Comparison of ENCODE assay signal across 11 cellular contexts in the genomic region with DNA sequence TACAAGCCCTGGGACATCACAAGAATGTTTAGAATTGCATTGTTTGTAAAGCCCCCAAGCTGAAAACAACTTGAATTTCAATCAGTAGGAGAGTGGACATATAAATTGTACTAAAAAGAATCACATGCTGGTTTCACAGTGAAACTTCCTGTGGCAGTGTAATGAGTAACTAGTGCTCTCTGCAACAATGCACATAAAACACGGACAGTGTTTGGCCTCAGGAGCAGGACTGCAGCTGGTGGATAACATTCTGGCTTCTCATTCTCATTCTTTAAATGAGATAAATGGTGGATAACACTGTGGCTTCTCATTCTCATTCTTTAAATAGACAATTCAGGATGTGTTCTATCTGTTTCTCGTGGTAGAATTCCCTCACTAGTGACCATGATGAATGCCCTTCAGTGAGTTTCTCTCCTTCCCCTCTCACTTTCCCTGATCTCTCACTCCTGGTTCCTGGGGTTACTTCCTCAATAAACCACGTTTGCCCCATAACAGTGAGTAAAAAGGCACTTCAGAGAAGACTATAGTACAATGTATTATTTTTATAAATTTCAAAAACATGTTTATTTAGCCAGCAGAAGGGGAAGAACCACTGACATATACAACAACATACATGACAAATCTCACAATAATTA. TPM values are rescaled to one million over a fixed set of nuclear protein-coding genes. Genes with fewer than 3 reads are reported as not detected.
DNase-seq lines count a peak whose midpoint lies in the region; ATAC-seq, FAIRE-seq and TF ChIP-seq lines count a peak whose summit lies in the region.
"Had no signal": no experiment of that assay in that cellular context is flagged by ENCODE, and none has a peak within 500 bp of the region (broad histone marks: within the 10 kb centered on the region; RNA-seq: fewer than 3 reads in every experiment).

No MANE protein-coding gene starts in this region.

- ATAC-seq in GM19372 (IDR thresholded peaks at IDR 0.05; ENCODE audit: low read depth, unreplicated experiment) (peak; percentile 88), HG03060 (IDR thresholded peaks at IDR 0.05; ENCODE audit: low read depth, unreplicated experiment) (peak; percentile 74), GM12878 (peak; percentile 96)
- ATAC-seq in activated CD8-positive, alpha-beta memory T cell treated with anti-CD3 and anti-CD28 coated beads, Interleukin-2, amount 10 ng/mL, durations not matched to agents 7 days and 5 days: no peak
- no peak for ATAC-seq in activated CD8-positive, alpha-beta T cell treated with anti-CD3 and anti-CD28 coated beads, Interleukin-2, amount 10 ng/mL, durations not matched to agents 7 days and 5 days

- H3K4me2 ChIP-seq in GM12878 (ENCODE audit: control insufficient read depth, insufficient read depth): no peak overlapping the region
- H3K4me2 ChIP-seq: neural progenitor cell had no signal

- TF ChIP-seq CTCF in GM12878 (IDR thresholded peaks at IDR 0.05 in 2 of 3, conservative IDR thresholded peaks at IDR 0.05 in 1 of 3; ENCODE audit: control insufficient read depth in 2 of 3, extremely low read depth in 1 of 3, insufficient read depth in 1 of 3, low read depth in 3 of 3, low read length in 3 of 3) (no peak), transverse colon (IDR thresholded peaks at IDR 0.05) (no peak)

- H3K27ac ChIP-seq in GM12878 (ENCODE audit: control insufficient read depth, insufficient read depth): no peak overlapping the region
- peak overlapping the region; percentile 70 to 78 (median 74) for H3K27ac ChIP-seq in transverse colon
- H3K27ac ChIP-seq: neural progenitor cell had no signal

- RAD21 ChIA-PET in GM12878 (lab: Charles Lee; ENCODE audit: unreplicated experiment): no interaction called here

- no peaks in the 10 kb centered on the region for H3K4me1 Mint-ChIP-seq in activated CD8-positive, alpha-beta memory T cell treated with anti-CD3 and anti-CD28 coated beads, Interleukin-2, amount 10 ng/mL, durations not matched to agents 7 days and 5 days
- no peaks in the 10 kb centered on the region for H3K4me1 Mint-ChIP-seq in activated CD8-positive, alpha-beta T cell treated with anti-CD3 and anti-CD28 coated beads, Interleukin-2, amount 10 ng/mL, durations not matched to agents 7 days and 5 days (ENCODE audit: low read depth)
- H3K4me1 Mint-ChIP-seq in T-helper 2 cell treated with Interferon-gamma antibody and Interleukin-4, amounts not matched to agents 5 μg/mL and 100 μg/mL, for 36 hours (ENCODE audit: low read depth): no peaks in the 10 kb centered on the region

- WGBS in GM12878 (ENCODE audit: insufficient coverage, insufficient replicate concordance, low lambda C conversion rate, missing lambda C conversion rate): 0% methylated on average over 3 of the region's 3 CpGs
- 7 to 8% methylated on average over 3 of the region's 3 CpGs for WGBS in transverse colon (ENCODE audit: low coverage in 1 of 2), 2 donors

- H3K36me3 Mint-ChIP-seq in activated CD8-positive, alpha-beta memory T cell treated with anti-CD3 and anti-CD28 coated beads, Interleukin-2, amount 10 ng/mL, durations not matched to agents 7 days and 5 days: no peaks in the 10 kb centered on the region
- no peaks in the 10 kb centered on the region for H3K36me3 Mint-ChIP-seq in activated CD8-positive, alpha-beta T cell treated with anti-CD3 and anti-CD28 coated beads, Interleukin-2, amount 10 ng/mL, durations not matched to agents 7 days and 5 days (ENCODE audit: low read depth)
- H3K36me3 Mint-ChIP-seq in T-helper 2 cell treated with Interferon-gamma antibody and Interleukin-4, amounts not matched to agents 5 μg/mL and 100 μg/mL, for 36 hours (ENCODE audit: low read depth): no peaks in the 10 kb centered on the region
- H3K36me3 Mint-ChIP-seq: neural progenitor cell had no signal

- H3K9me3 Mint-ChIP-seq in activated CD8-positive, alpha-beta memory T cell treated with anti-CD3 and anti-CD28 coated beads, Interleukin-2, amount 10 ng/mL, durations not matched to agents 7 days and 5 days (ENCODE audit: low read depth): peaks cover 2% of the 10 kb centered on the region
- H3K9me3 Mint-ChIP-seq in activated CD8-positive, alpha-beta T cell treated with anti-CD3 and anti-CD28 coated beads, Interleukin-2, amount 10 ng/mL, durations not matched to agents 7 days and 5 days (ENCODE audit: insufficient read depth): peaks cover 12% of the 10 kb centered on the region
- peaks cover 11% of the 10 kb centered on the region for H3K9me3 Mint-ChIP-seq in T-helper 2 cell treated with Interferon-gamma antibody and Interleukin-4, amounts not matched to agents 5 μg/mL and 100 μg/mL, for 36 hours

- H4K20me1 ChIP-seq in GM12878 (ENCODE audit: control insufficient read depth, insufficient read depth): no peaks in the 10 kb centered on the region

- no peaks in the 10 kb centered on the region for H3K27me3 ChIP-seq in GM12878 (replicated peaks in 1 of 2; ENCODE audit: control insufficient read depth in 2 of 2, insufficient read depth in 2 of 2, low read length in 1 of 2)
- no peaks in the 10 kb centered on the region for H3K27me3 ChIP-seq in transverse colon
- H3K27me3 ChIP-seq: neural progenitor cell had no signal

- H3K9ac ChIP-seq in GM12878 (ENCODE audit: control insufficient read depth, insufficient read depth, low read length): no peak overlapping the region
- H3K9ac ChIP-seq: neural progenitor cell had no signal

- no peak for FAIRE-seq in GM12878 (lab: Jason Lieb, UNC)
- FAIRE-seq: G401.6 had no signal

- SMC1A ChIA-PET in GM12878 (lab: Charles Lee; ENCODE audit: uncharacterized antibody, unreplicated experiment): interaction anchor here (1.4 kb wide), 1 partner anchor 9 kb away, joined by 3 read pairs; no protein-coding TSS in a partner anchor

- H3K4me3 ChIP-seq in GM12878 (no peak overlapping the region), transverse colon (no peak overlapping the region)
- H3K4me3 ChIP-seq: neural progenitor cell had no signal

- H3K27ac Mint-ChIP-seq in activated CD8-positive, alpha-beta memory T cell treated with anti-CD3 and anti-CD28 coated beads, Interleukin-2, amount 10 ng/mL, durations not matched to agents 7 days and 5 days: no peak overlapping the region
- H3K27ac Mint-ChIP-seq in activated CD8-positive, alpha-beta T cell treated with anti-CD3 and anti-CD28 coated beads, Interleukin-2, amount 10 ng/mL, durations not matched to agents 7 days and 5 days: no peak overlapping the region
- H3K27ac Mint-ChIP-seq in T-helper 2 cell treated with Interferon-gamma antibody and Interleukin-4, amounts not matched to agents 5 μg/mL and 100 μg/mL, for 36 hours: no peak overlapping the region
- H3K27ac Mint-ChIP-seq: neural progenitor cell had no signal

- TF ChIP-seq EP300 in GM12878 (IDR thresholded peaks at IDR 0.05; ENCODE audit: borderline replicate concordance in 1 of 2, control insufficient read depth in 1 of 2, low read depth in 2 of 2, low read length in 2 of 2) (no peak), transverse colon (IDR thresholded peaks at IDR 0.05; ENCODE audit: low read depth) (no peak)

- TF ChIP-seq RAD21 in GM12878 (IDR thresholded peaks at IDR 0.05; ENCODE audit: insufficient read depth, low read depth, low read length): no peak

- no peak overlapping the region for H3K4me3 Mint-ChIP-seq in activated CD8-positive, alpha-beta memory T cell treated with anti-CD3 and anti-CD28 coated beads, Interleukin-2, amount 10 ng/mL, durations not matched to agents 7 days and 5 days
- no peak overlapping the region for H3K4me3 Mint-ChIP-seq in activated CD8-positive, alpha-beta T cell treated with anti-CD3 and anti-CD28 coated beads, Interleukin-2, amount 10 ng/mL, durations not matched to agents 7 days and 5 days
- H3K4me3 Mint-ChIP-seq in T-helper 2 cell treated with Interferon-gamma antibody and Interleukin-4, amounts not matched to agents 5 μg/mL and 100 μg/mL, for 36 hours: no peak overlapping the region
- H3K4me3 Mint-ChIP-seq: neural progenitor cell had no signal

- no TSS peak for BruUV-seq in GM12878 (replicated peaks; lab: Mats Ljungman, UMichigan)

- H3K79me2 ChIP-seq in GM12878 (ENCODE audit: control insufficient read depth, insufficient read depth, low read length): no peaks in the 10 kb centered on the region

- DNase-seq in GM12878 (ENCODE audit: low read depth, low spot score) (no peak), transverse colon (peak; percentile 24), germinal center (ENCODE audit: low spot score) (no peak)
- DNase-seq in activated CD8-positive, alpha-beta memory T cell treated with anti-CD3 and anti-CD28 coated beads, Interleukin-2, amount 10 ng/mL, durations not matched to agents 7 days and 5 days: no peak
- DNase-seq in activated CD8-positive, alpha-beta T cell treated with anti-CD3 and anti-CD28 coated beads, Interleukin-2, amount 10 ng/mL, durations not matched to agents 7 days and 5 days: no peak
- no peak for DNase-seq in T-helper 2 cell treated with Interferon-gamma antibody and Interleukin-4, amounts not matched to agents 5 μg/mL and 100 μg/mL, for 36 hours (ENCODE audit: low spot score)
- DNase-seq: head of caudate nucleus had no signal

- no peak overlapping the region for H2AFZ ChIP-seq in GM12878 (ENCODE audit: control insufficient read depth, low read depth, low read length)
- H2AFZ ChIP-seq: neural progenitor cell had no signal

- peaks cover 2% of the 10 kb centered on the region for H3K27me3 Mint-ChIP-seq in activated CD8-positive, alpha-beta memory T cell treated with anti-CD3 and anti-CD28 coated beads, Interleukin-2, amount 10 ng/mL, durations not matched to agents 7 days and 5 days
- H3K27me3 Mint-ChIP-seq in activated CD8-positive, alpha-beta T cell treated with anti-CD3 and anti-CD28 coated beads, Interleukin-2, amount 10 ng/mL, durations not matched to agents 7 days and 5 days (ENCODE audit: low read depth): peaks cover 6% of the 10 kb centered on the region
- peaks cover 5% of the 10 kb centered on the region for H3K27me3 Mint-ChIP-seq in T-helper 2 cell treated with Interferon-gamma antibody and Interleukin-4, amounts not matched to agents 5 μg/mL and 100 μg/mL, for 36 hours (ENCODE audit: low read depth)

- TF ChIP-seq POLR2A in GM12878 (IDR thresholded peaks at IDR 0.05; ENCODE audit: low read depth, low read length) (no peak), transverse colon (IDR thresholded peaks at IDR 0.05) (no peak)

- in situ Hi-C loops in GM12878 (cut with MboI) (no loop called here), transverse colon (cut with MboI; ENCODE audit: low pct_ligation_motif_present in 1 of 4, low pct_unique_long_range_greater_than_20kb in 1 of 4, low sequenced_read_pairs in 3 of 4) (no loop called here)

- POLR2A ChIA-PET in GM12878 (lab: Charles Lee): no interaction called here
- POLR2A ChIA-PET in activated CD8-positive, alpha-beta T cell treated with anti-CD3 and anti-CD28 coated beads, Interleukin-2, amount 10 ng/mL, durations not matched to agents 7 days and 5 days (lab: Charles Lee): no interaction called here

- CTCF ChIA-PET in GM12878 (lab: Yijun Ruan, JAX): no interaction called here
- CTCF ChIA-PET in activated CD8-positive, alpha-beta memory T cell treated with anti-CD3 and anti-CD28 coated beads, Interleukin-2, amount 10 ng/mL, durations not matched to agents 7 days and 5 days (lab: Charles Lee): no interaction called here
- CTCF ChIA-PET in activated CD8-positive, alpha-beta T cell treated with anti-CD3 and anti-CD28 coated beads, Interleukin-2, amount 10 ng/mL, durations not matched to agents 7 days and 5 days (lab: Charles Lee): no interaction called here

- no peaks in the 10 kb centered on the region; the same call in 1 of the 3 replicates for H3K9me3 ChIP-seq in GM12878 (replicated peaks; ENCODE audit: control insufficient read depth, insufficient read depth, low read length)
- H3K9me3 ChIP-seq in transverse colon: peaks cover 16 to 18% of the 10 kb centered on the region in 2 donors

- intact Hi-C loops in GM12878 (cut with micrococcal nuclease; ENCODE audit: unreplicated experiment) (no loop called here), transverse colon (cut with DNase I; ENCODE audit: low total_unique reads) (no loop called here)

- no peaks in the 10 kb centered on the region for H3K4me1 ChIP-seq in GM12878 (ENCODE audit: control insufficient read depth, insufficient read depth, low read length)
- H3K4me1 ChIP-seq in transverse colon: peaks cover 0 to 35% (median 6%) of the 10 kb centered on the region in 4 donors
- H3K4me1 ChIP-seq: neural progenitor cell had no signal

- H3K36me3 ChIP-seq in GM12878 (ENCODE audit: control insufficient read depth in 2 of 2, insufficient read depth in 2 of 2, low read length in 1 of 2): no peaks in the 10 kb centered on the region
- no peaks in the 10 kb centered on the region for H3K36me3 ChIP-seq in transverse colon
- H3K36me3 ChIP-seq: neural progenitor cell had no signal

RNA-seq across cellular contexts. Expression of gene SLC22A2, which starts 59.9 kb away (rescaled TPM):
- not detected in 2 replicates for total RNA-seq in GM12878 (2013; cell fraction: nucleolus; rRNA removed)
- total RNA-seq in GM12878 (2014; rRNA removed): not detected in 2 replicates
- total RNA-seq in GM12878 (2014; rRNA removed; fragmentation: Illumina TruSeq; extraction: Trizol): not detected in 2 replicates
- not detected in 2 replicates for total RNA-seq in GM12878 (2021)
- not detected for polyA plus RNA-seq in GM12878 (2011; ENCODE audit: low read depth)
- 0.12 TPM in 2 replicates for polyA plus RNA-seq in GM12878 (2011; rRNA removed)
- polyA plus RNA-seq in GM12878 (2011; cell fraction: cytosol; rRNA removed): 0.03 and 0.09 TPM in 2 replicates
- 0.06 TPM in 1 of 2 replicates, not detected in the other for polyA plus RNA-seq in GM12878 (2011; cell fraction: nucleus; rRNA removed)
- not detected in 2 replicates for polyA plus RNA-seq in GM12878 (2012)
- polyA plus RNA-seq in GM12878 (2014; fragmentation: Illumina TruSeq; extraction: Trizol): not detected in 2 replicates
- polyA plus RNA-seq in GM12878 (2014; fragmentation: Nextera tagmentation; extraction: Ambion mirVana): not detected
- polyA plus RNA-seq in GM12878 (2014; rRNA removed): not detected in 2 replicates
- polyA plus RNA-seq in GM12878 (2016; fragmentation: Nextera tagmentation; extraction: Ambion mirVana): not detected
- polyA minus RNA-seq in GM12878 (2011; rRNA and poly(A)+ RNA removed): 0.15 TPM in 1 of 2 replicates, not detected in the other
- polyA minus RNA-seq in GM12878 (2011; cell fraction: cytosol; rRNA and poly(A)+ RNA removed): not detected in 2 replicates
- polyA minus RNA-seq in GM12878 (2011; cell fraction: nucleus; rRNA and poly(A)+ RNA removed): 0.19 and 0.36 TPM in 2 replicates
- total RNA-seq in transverse colon: not detected
- total RNA-seq in activated CD8-positive, alpha-beta memory T cell treated with anti-CD3 and anti-CD28 coated beads, Interleukin-2, amount 10 ng/mL, durations not matched to agents 7 days and 5 days: not detected
- total RNA-seq in activated CD8-positive, alpha-beta T cell treated with anti-CD3 and anti-CD28 coated beads, Interleukin-2, amount 10 ng/mL, durations not matched to agents 7 days and 5 days: not detected

Comparison
In these comparisons a context has a peak if more than half of its experiments do, and no peak if none do; other contexts are left out.
1. ATAC-seq: peak in GM19372 (single experiment), HG03060 (single experiment) and GM12878 (single experiment); none in activated CD8-positive, alpha-beta memory T cell treated with anti-CD3 and anti-CD28 coated beads, Interleukin-2, amount 10 ng/mL, durations not matched to agents 7 days and 5 days (single experiment) and activated CD8-positive, alpha-beta T cell treated with anti-CD3 and anti-CD28 coated beads, Interleukin-2, amount 10 ng/mL, durations not matched to agents 7 days and 5 days (single experiment).